In the genomic region with DNA sequence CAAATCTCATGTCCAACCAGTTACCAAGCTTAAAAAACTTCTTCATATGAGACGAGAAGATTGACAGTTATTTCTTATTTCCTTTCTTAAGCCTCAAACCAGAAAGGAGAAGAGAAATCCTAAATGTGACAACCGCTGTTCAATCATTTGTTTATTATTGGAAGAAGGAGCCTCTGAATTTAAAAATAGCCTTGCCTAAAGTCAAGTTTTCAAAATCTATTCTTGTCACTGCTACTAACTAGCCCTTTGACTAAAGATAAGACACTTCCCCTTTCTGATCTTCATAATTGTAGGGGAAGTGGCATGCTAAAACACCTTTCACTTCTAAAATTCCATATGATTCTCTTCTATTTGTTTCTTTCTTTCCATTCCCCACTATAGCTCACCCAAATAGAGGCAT, we compare ENCODE assay signal across 11 cellular contexts.
DNase-seq lines count a peak whose midpoint lies in the region; ATAC-seq and TF ChIP-seq lines count a peak whose summit lies in the region.
"Had no signal": no experiment of that assay in that cellular context is flagged by ENCODE, and none has a peak within 500 bp of the region (broad histone marks: within the 10 kb centered on the region; RNA-seq: fewer than 3 reads in every experiment).

No MANE protein-coding gene starts in this region.

- no peak for TF ChIP-seq POLR2A in transverse colon (IDR thresholded peaks at IDR 0.05)

- no peak overlapping the region for H3K27ac ChIP-seq in transverse colon
- H3K27ac ChIP-seq: coronary artery had no signal

- TF ChIP-seq EP300 in transverse colon (IDR thresholded peaks at IDR 0.05; ENCODE audit: low read depth): no peak

- no peaks in the 10 kb centered on the region for H3K36me3 ChIP-seq in transverse colon

- TF ChIP-seq CTCF in GM13976 (IDR thresholded peaks at IDR 0.05; ENCODE audit: borderline replicate concordance, control extremely low read depth, extremely low read depth, insufficient read depth, missing control alignments) (no peak), transverse colon (IDR thresholded peaks at IDR 0.05) (no peak)

- 80 to 83% methylated on average over 2 of the region's 2 CpGs for WGBS in transverse colon (ENCODE audit: low coverage in 1 of 2), 2 donors

- DNase-seq in GM13976 (ENCODE audit: low spot score): peak; percentile 16
- peak; percentile 83 for DNase-seq in OCI-M1 (lab: John Stamatoyannopoulos, UW)
- DNase-seq in NCI-H524 (lab: John Stamatoyannopoulos, UW): no peak
- DNase-seq in transverse colon: no peak
- no peak for DNase-seq in 8988T
- DNase-seq in SW480 (ENCODE audit: low spot score): no peak
- DNase-seq: CD4-positive, alpha-beta T cell; foreskin melanocyte had no signal

- in situ Hi-C loops in GM13976 (cut with MboI; ENCODE audit: low sequenced_read_pairs, unreplicated experiment) (no loop called here), transverse colon (cut with MboI; ENCODE audit: low pct_ligation_motif_present in 1 of 4, low pct_unique_long_range_greater_than_20kb in 1 of 4, low sequenced_read_pairs in 3 of 4) (no loop called here)

- H3K27me3 ChIP-seq in transverse colon: no peaks in the 10 kb centered on the region

- no peaks in the 10 kb centered on the region for H3K4me1 ChIP-seq in transverse colon

- no peak overlapping the region for H3K4me3 ChIP-seq in transverse colon
- H3K4me3 ChIP-seq: coronary artery had no signal

- no peaks in the 10 kb centered on the region for H3K9me3 ChIP-seq in transverse colon

- intact Hi-C loops in transverse colon (cut with DNase I; ENCODE audit: low total_unique reads): no loop called here

- peak; percentile 96 for ATAC-seq in GM21423 (IDR thresholded peaks at IDR 0.05; ENCODE audit: unreplicated experiment)
- peak; percentile 94 for ATAC-seq in HG03159 (IDR thresholded peaks at IDR 0.05; ENCODE audit: unreplicated experiment)

Comparison
In these comparisons a context has a peak if more than half of its experiments do, and no peak if none do; other contexts are left out.
1. DNase-seq: peak in GM13976 (single experiment) and OCI-M1 (single experiment); none in NCI-H524 (0 of 2), transverse colon (single experiment), 8988T (single experiment) and SW480 (single experiment).